ENCODE assay signal across 13 cellular contexts in the genomic region with DNA sequence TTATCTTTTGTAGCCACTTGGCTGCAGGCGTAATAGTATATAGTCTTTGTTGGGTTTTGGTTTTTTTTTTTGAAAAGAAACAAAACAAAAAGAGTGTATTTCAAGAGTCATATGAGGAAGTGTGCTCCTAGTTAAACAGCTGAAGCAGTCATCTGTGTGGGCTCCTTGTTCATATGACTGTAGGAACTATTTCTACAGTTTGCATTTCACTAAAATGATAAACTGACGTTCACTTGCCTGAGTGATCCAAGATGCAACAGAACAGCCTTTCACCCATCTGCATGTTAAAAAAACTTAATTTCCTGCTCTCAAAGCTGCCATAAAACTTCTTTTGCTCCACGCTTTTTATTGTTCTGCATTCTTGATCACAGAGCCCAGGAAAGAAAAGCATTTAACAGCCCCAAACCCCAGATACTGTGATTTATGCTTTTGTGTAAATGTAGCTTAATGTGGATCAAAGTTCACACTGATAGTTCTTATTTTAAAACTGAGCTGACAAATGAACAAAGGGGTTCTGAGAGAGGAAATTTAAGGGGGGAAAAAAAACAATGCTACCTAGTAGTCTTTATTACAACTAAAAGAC. TPM values are rescaled to one million over a fixed set of nuclear protein-coding genes. Genes with fewer than 3 reads are reported as not detected.
A peak's percentile ranks its signal among the peaks of the same experiment; 100 is the strongest.
DNase-seq lines count a peak whose midpoint lies in the region; ATAC-seq and TF ChIP-seq lines count a peak whose summit lies in the region.
"Had no signal": no experiment of that assay in that cellular context is flagged by ENCODE, and none has a peak within 500 bp of the region (broad histone marks: within the 10 kb centered on the region; RNA-seq: fewer than 3 reads in every experiment).

No MANE protein-coding gene starts in this region.

- DNase-seq in HEK293T (ENCODE audit: extremely low spot score) (no peak), activated B cell treated with CpG ODN at 0.5 μM for 24 hours (no peak), progenitor cell of endocrine pancreas (ENCODE audit: low spot score, unreplicated experiment) (no peak), HUDEP-2 (lab: John Stamatoyannopoulos, UW; ENCODE audit: unreplicated experiment in 76 of 76) (no peak), HuH-7 (ENCODE audit: low spot score) (no peak), ureter (ENCODE audit: low spot score) (no peak)
- DNase-seq: activated naive CD4-positive, alpha-beta T cell treated with anti-CD3 and anti-CD28 coated beads for 36 hours; CD4-positive, CD25-positive, alpha-beta regulatory T cell; naive thymus-derived CD8-positive, alpha-beta T cell; NCI-H146; Right ventricle myocardium superior had no signal

- H3K36me3 Mint-ChIP-seq in activated B cell treated with CpG ODN at 0.5 μM for 24 hours (ENCODE audit: low read depth) (peaks cover 10% of the 10 kb centered on the region), progenitor cell of endocrine pancreas (ENCODE audit: insufficient read depth) (peaks cover 18% of the 10 kb centered on the region)
- H3K36me3 Mint-ChIP-seq: CD4-positive, CD25-positive, alpha-beta regulatory T cell; naive thymus-derived CD8-positive, alpha-beta T cell had no signal

- TF ChIP-seq CTCF in activated B cell treated with CpG ODN at 0.5 μM for 24 hours (IDR thresholded peaks at IDR 0.05) (no peak), progenitor cell of endocrine pancreas (IDR thresholded peaks at IDR 0.05; ENCODE audit: unreplicated experiment) (no peak)

- ATAC-seq in GM18519 (IDR thresholded peaks at IDR 0.05; ENCODE audit: low FRiP score, unreplicated experiment) = peak; percentile 31
- no peak for ATAC-seq in activated B cell treated with CpG ODN at 0.5 μM for 24 hours (ENCODE audit: low read depth)
- no peak for ATAC-seq in GM18502 (IDR thresholded peaks at IDR 0.05; ENCODE audit: poor library complexity, unreplicated experiment)
- ATAC-seq: naive thymus-derived CD8-positive, alpha-beta T cell had no signal

- H3K27ac Mint-ChIP-seq in activated B cell treated with CpG ODN at 0.5 μM for 24 hours (peak overlapping the region; percentile 10), progenitor cell of endocrine pancreas (peak overlapping the region; percentile 85)
- H3K27ac Mint-ChIP-seq: activated naive CD4-positive, alpha-beta T cell treated with anti-CD3 and anti-CD28 coated beads for 36 hours; CD4-positive, CD25-positive, alpha-beta regulatory T cell; naive thymus-derived CD8-positive, alpha-beta T cell had no signal

- POLR2A ChIA-PET in HEK293T (lab: Yijun Ruan, JAX) (no interaction called here), activated B cell treated with CpG ODN at 0.5 μM for 24 hours (lab: Charles Lee) (interaction anchor here (0.7 to 8.0 kb wide), 8 partner anchors 15 to 118 kb away, joined by 3 to 99 read pairs (median 4); partner anchors contain the start of gene ZNF608)

- intact Hi-C loops in activated B cell treated with CpG ODN at 0.5 μM for 24 hours (cut with micrococcal nuclease) = no loop called here

- H3K9me3 Mint-ChIP-seq in activated B cell treated with CpG ODN at 0.5 μM for 24 hours = no peaks in the 10 kb centered on the region
- H3K9me3 Mint-ChIP-seq in progenitor cell of endocrine pancreas (ENCODE audit: low read depth) = no peaks in the 10 kb centered on the region
- H3K9me3 Mint-ChIP-seq: activated naive CD4-positive, alpha-beta T cell treated with anti-CD3 and anti-CD28 coated beads for 36 hours had no signal

- CTCF ChIA-PET in HEK293T (lab: Yijun Ruan, JAX) (interaction anchor here (0.8 kb wide), 1 partner anchor 10 kb away, joined by 3 read pairs; no protein-coding TSS in a partner anchor), activated B cell treated with CpG ODN at 0.5 μM for 24 hours (lab: Charles Lee) (interaction anchor here (0.6 kb wide), 1 partner anchor 43 kb away, joined by 3 read pairs; no protein-coding TSS in a partner anchor)

- H3K27me3 Mint-ChIP-seq in activated B cell treated with CpG ODN at 0.5 μM for 24 hours (no peaks in the 10 kb centered on the region), progenitor cell of endocrine pancreas (no peaks in the 10 kb centered on the region)
- H3K27me3 Mint-ChIP-seq: CD4-positive, CD25-positive, alpha-beta regulatory T cell had no signal

- H3K4me3 Mint-ChIP-seq in activated B cell treated with CpG ODN at 0.5 μM for 24 hours (peak overlapping the region; percentile 55), progenitor cell of endocrine pancreas (ENCODE audit: low read depth) (peak overlapping the region; percentile 22)
- H3K4me3 Mint-ChIP-seq: activated naive CD4-positive, alpha-beta T cell treated with anti-CD3 and anti-CD28 coated beads for 36 hours; CD4-positive, CD25-positive, alpha-beta regulatory T cell; naive thymus-derived CD8-positive, alpha-beta T cell had no signal

- H3K4me1 Mint-ChIP-seq in activated B cell treated with CpG ODN at 0.5 μM for 24 hours (peaks cover 87% of the 10 kb centered on the region), progenitor cell of endocrine pancreas (ENCODE audit: low read depth) (peaks cover 94% of the 10 kb centered on the region)
- H3K4me1 Mint-ChIP-seq: CD4-positive, CD25-positive, alpha-beta regulatory T cell had no signal

TF ChIP-seq in HEK293T, 16 proteins besides CTCF, POLR2A, EP300 and RAD21:
- 0 out of 2 replicates have a peak, but pooled peaks have one; percentile 30 for TF ChIP-seq ZNF384 (IDR thresholded peaks at IDR 0.05)
- TF ChIP-seq, protein P1, sequence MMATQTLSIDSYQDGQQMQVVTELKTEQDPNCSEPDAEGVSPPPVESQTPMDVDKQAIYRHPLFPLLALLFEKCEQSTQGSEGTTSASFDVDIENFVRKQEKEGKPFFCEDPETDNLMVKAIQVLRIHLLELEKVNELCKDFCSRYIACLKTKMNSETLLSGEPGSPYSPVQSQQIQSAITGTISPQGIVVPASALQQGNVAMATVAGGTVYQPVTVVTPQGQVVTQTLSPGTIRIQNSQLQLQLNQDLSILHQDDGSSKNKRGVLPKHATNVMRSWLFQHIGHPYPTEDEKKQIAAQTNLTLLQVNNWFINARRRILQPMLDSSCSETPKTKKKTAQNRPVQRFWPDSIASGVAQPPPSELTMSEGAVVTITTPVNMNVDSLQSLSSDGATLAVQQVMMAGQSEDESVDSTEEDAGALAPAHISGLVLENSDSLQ (IDR thresholded peaks at IDR 0.05) = peak; percentile 72
- TF ChIP-seq CTBP1 (IDR thresholded peaks at IDR 0.05; ENCODE audit: borderline replicate concordance) = no peak

RNA-seq across cellular contexts. Expression of gene ZNF608, which starts 43.9 kb away (rescaled TPM):
- total RNA-seq in activated B cell treated with CpG ODN at 0.5 μM for 24 hours (20.7 and 22.0 TPM in 2 replicates), progenitor cell of endocrine pancreas (134 and 148 TPM in 2 replicates), ureter (29.6 TPM)
- total RNA-seq: activated naive CD4-positive, alpha-beta T cell treated with anti-CD3 and anti-CD28 coated beads for 36 hours had no signal
